8 cellular contexts compared by ENCODE assay signal in the genomic region with DNA sequence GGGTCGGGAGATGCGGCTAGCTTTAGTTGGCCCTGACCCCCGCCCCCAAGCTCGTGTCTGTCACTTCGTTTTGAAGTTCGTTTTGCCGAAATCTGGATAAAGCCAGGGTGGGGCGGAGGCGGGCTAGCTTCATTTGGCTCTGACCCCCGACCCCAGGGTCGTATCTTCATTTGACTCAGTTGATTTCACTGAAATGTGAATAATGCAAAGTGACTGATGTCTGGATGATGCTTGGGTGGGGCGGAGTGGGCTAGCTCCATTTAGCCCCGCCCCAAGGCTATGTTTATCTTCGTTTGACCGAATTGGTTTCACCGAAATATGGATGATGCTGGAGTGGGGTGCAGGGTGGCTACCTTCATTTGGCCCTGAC. TPM values are rescaled to one million over a fixed set of nuclear protein-coding genes. Genes with fewer than 3 reads are reported as not detected.
DNase-seq lines count a peak whose midpoint lies in the region; TF ChIP-seq lines count a peak whose summit lies in the region.

No MANE protein-coding gene starts in this region.

- no peaks in the 10 kb centered on the region for H3K9me3 ChIP-seq in ES-I3 (ENCODE audit: control insufficient read depth, insufficient read depth, low read length)

- H3K4me3 Mint-ChIP-seq in HFFc6 (peak overlapping the region; percentile 91), immature natural killer cell (peak overlapping the region; percentile 91 to 95 (median 94))

- H3K9me3 Mint-ChIP-seq in HFFc6, result no peaks in the 10 kb centered on the region
- no peaks in the 10 kb centered on the region for H3K9me3 Mint-ChIP-seq in immature natural killer cell

- H3K36me3 ChIP-seq in ES-I3 (ENCODE audit: insufficient read depth, low read length), result peaks cover 34% of the 10 kb centered on the region

- TF ChIP-seq CTCF in HFFc6 (IDR thresholded peaks at IDR 0.05), result no peak
- no peak for TF ChIP-seq CTCF in astrocyte of the cerebellum (IDR thresholded peaks at IDR 0.05; ENCODE audit: low read depth, low read length, missing control alignments)

- H3K4me1 Mint-ChIP-seq in HFFc6 (ENCODE audit: low read depth) (peaks cover 31% of the 10 kb centered on the region), immature natural killer cell (peaks cover 40 to 54% of the 10 kb centered on the region in 2 donors)

- H3K27ac Mint-ChIP-seq in HFFc6 (peak overlapping the region; percentile 99), immature natural killer cell (peak overlapping the region; percentile 92 to 98 (median 96))

- no peaks in the 10 kb centered on the region for H3K4me1 ChIP-seq in ES-I3 (ENCODE audit: insufficient read depth, low read length)

- peak overlapping the region; percentile 98 for H3K9ac ChIP-seq in ES-I3 (ENCODE audit: low read depth, low read length)

- DNase-seq in HFFc6 (no peak), RPMI8226 (peak; percentile 39), astrocyte of the cerebellum (ENCODE audit: low read depth) (no peak), immature natural killer cell (peak in 2 of 3 donors; percentile 6 to 19), NCI-H2196 treated with DMSO at 0.1 percent for 48 hours (lab: John Stamatoyannopoulos, UW; ENCODE audit: unreplicated experiment) (no peak), islet precursor cell (no peak)
- peak; percentile 9 for DNase-seq in stimulated activated CD4-positive, alpha-beta T cell treated with anti-CD3 and anti-CD28 coated beads, Interleukin-2, amount 100 ng/mL, for 4 hours (ENCODE audit: low read depth)

- H3K36me3 Mint-ChIP-seq in HFFc6 (ENCODE audit: low read depth) (peaks cover 13% of the 10 kb centered on the region), immature natural killer cell (peaks cover 0 to 19% (median 6%) of the 10 kb centered on the region in 3 donors)

- peak overlapping the region; percentile 97 for H3K4me3 ChIP-seq in astrocyte of the cerebellum (ENCODE audit: low read depth, low read length)

- H3K27me3 Mint-ChIP-seq in HFFc6 (ENCODE audit: insufficient read depth) (peaks cover 4% of the 10 kb centered on the region), immature natural killer cell (ENCODE audit: low read depth in 3 of 3) (peaks cover 4 to 11% (median 8%) of the 10 kb centered on the region in 3 donors)

- in situ Hi-C loops in astrocyte of the cerebellum (cut with HindIII; ENCODE audit: low sequenced_read_pairs), result no loop called here

RNA-seq across cellular contexts. Expression of gene PSMD7, which starts 0.7 kb away (rescaled TPM):
- 100 to 1,000 TPM in 4 of 6 experiments, 10 to 100 TPM in 2; 94.8 to 120 (median 103) TPM for total RNA-seq in HFFc6 (2021; fragmentation: NEBNext Ultra II Directional; extraction: Animal tissue kit (Norgen Biotek cat#: 25700))
- polyA plus RNA-seq in immature natural killer cell, result 100 to 1,000 TPM; 106 to 128 (median 124) TPM

Comparison
In these comparisons a context has a peak if more than half of its experiments do, and no peak if none do; other contexts are left out.
1. DNase-seq: peak in RPMI8226 (single experiment), immature natural killer cell (2 of 3) and stimulated activated CD4-positive, alpha-beta T cell treated with anti-CD3 and anti-CD28 coated beads, Interleukin-2, amount 100 ng/mL, for 4 hours (single experiment); none in HFFc6 (single experiment), astrocyte of the cerebellum (single experiment), NCI-H2196 treated with DMSO at 0.1 percent for 48 hours (single experiment) and islet precursor cell (single experiment).